23 cellular contexts compared by ENCODE assay signal in genomic region chr5:153780876-153781275, GRCh38.
"Had no signal": no experiment of that assay in that cellular context is flagged by ENCODE, and none has a peak within 500 bp of the region (broad histone marks: within the 10 kb centered on the region; RNA-seq: fewer than 3 reads in every experiment).

No MANE protein-coding gene starts in this region.

- H3K36me3 Mint-ChIP-seq: activated naive CD4-positive, alpha-beta T cell treated with anti-CD3 and anti-CD28 coated beads, Interleukin-2, amount 50 U/mL, for 24 hours; T-cell had no signal

- H3K9me3 Mint-ChIP-seq: activated naive CD4-positive, alpha-beta T cell treated with anti-CD3 and anti-CD28 coated beads, Interleukin-2, amount 50 U/mL, for 24 hours; activated T-cell treated with anti-CD3 and anti-CD28 coated beads, Interleukin-2, amount 50 U/mL, for 72 hours; central memory CD8-positive, alpha-beta T cell had no signal

- H3K4me2 ChIP-seq: KMS-11 had no signal

- DNase-seq: activated CD4-positive, alpha-beta T cell treated with anti-CD3 and anti-CD28 coated beads for 4 hours; activated CD8-positive, alpha-beta memory T cell treated with anti-CD3 and anti-CD28 coated beads, Interleukin-2, amount 50 U/mL, for 4 hours; activated CD8-positive, alpha-beta T cell treated with anti-CD3 and anti-CD28 coated beads for 36 hours; activated naive CD4-positive, alpha-beta T cell; activated T-cell treated with anti-CD3 and anti-CD28 coated beads, Interleukin-2, amount 50 U/mL, for 72 hours; body of pancreas; NCI-H1092; NCI-H1417; NCI-H1930; NCI-H2171; NCI-H2227 treated with DMSO at 0.1 percent for 48 hours; NCI-H446 treated with DMSO at 0.1 percent for 48 hours; NCI-H524 treated with DMSO at 0.1 percent for 48 hours; NCI-H748 treated with DMSO at 0.1 percent for 48 hours; T-cell; T-helper 2 cell; T1000 had no signal

- H3K27ac ChIP-seq: ascending aorta, body of pancreas, KMS-11, SK-N-MC had no signal

- H3K4me3 ChIP-seq: ascending aorta, body of pancreas, SK-N-MC had no signal

- H3K27ac Mint-ChIP-seq: activated CD8-positive, alpha-beta T cell treated with anti-CD3 and anti-CD28 coated beads for 36 hours; activated naive CD4-positive, alpha-beta T cell treated with anti-CD3 and anti-CD28 coated beads, Interleukin-2, amount 50 U/mL, for 24 hours; activated T-cell treated with anti-CD3 and anti-CD28 coated beads, Interleukin-2, amount 50 U/mL, for 72 hours; T-cell had no signal

- H3K4me1 Mint-ChIP-seq: activated naive CD4-positive, alpha-beta T cell treated with anti-CD3 and anti-CD28 coated beads, Interleukin-2, amount 50 U/mL, for 24 hours; central memory CD8-positive, alpha-beta T cell; T-cell had no signal

- H3K27me3 ChIP-seq: ascending aorta, body of pancreas had no signal

- H3K4me1 ChIP-seq: ascending aorta, body of pancreas had no signal

- FAIRE-seq: TTC549 had no signal

- H3K4me3 Mint-ChIP-seq: activated CD8-positive, alpha-beta T cell treated with anti-CD3 and anti-CD28 coated beads for 36 hours; activated naive CD4-positive, alpha-beta T cell treated with anti-CD3 and anti-CD28 coated beads, Interleukin-2, amount 50 U/mL, for 24 hours; activated T-cell treated with anti-CD3 and anti-CD28 coated beads, Interleukin-2, amount 50 U/mL, for 72 hours; central memory CD8-positive, alpha-beta T cell; T-cell had no signal

- H3K9me3 ChIP-seq: ascending aorta, body of pancreas had no signal

- H3K36me3 ChIP-seq: ascending aorta had no signal

- H3K9ac ChIP-seq: KMS-11 had no signal
